Comparison of ENCODE assay signal across 8 cellular contexts in genomic region chr7:45021604-45022296, GRCh38. TPM values are rescaled to one million over a fixed set of nuclear protein-coding genes. Genes with fewer than 3 reads are reported as not detected.
DNase-seq lines count a peak whose midpoint lies in the region; ATAC-seq and TF ChIP-seq lines count a peak whose summit lies in the region.

No MANE protein-coding gene starts in this region.

- intact Hi-C loops in uterus (cut with DNase I; ENCODE audit: low total_unique reads) = no loop called here

- in situ Hi-C loops in GM23248 (cut with MboI) = no loop called here

- H3K27ac ChIP-seq in GM23248 (0 out of 2 replicates have a peak overlapping the region, but pooled peaks have one; percentile 4), uterus (no peak overlapping the region)

- WGBS in GM23248 (ENCODE audit: low coverage in 1 of 2, low lambda C conversion rate in 2 of 2, missing lambda C conversion rate in 2 of 2), 2 experiments = 90 to 98% methylated on average over 2 to 3 of the region's 3 CpGs

- H3K4me3 ChIP-seq in GM23248 (no peak overlapping the region), fibroblast of villous mesenchyme (ENCODE audit: low read depth, low read length) (no peak overlapping the region), uterus (no peak overlapping the region)

- no peaks in the 10 kb centered on the region for H4K20me1 ChIP-seq in GM23248 (ENCODE audit: insufficient read depth)

- no peak overlapping the region for H2AFZ ChIP-seq in GM23248

- H3K36me3 ChIP-seq in GM23248 (ENCODE audit: low read depth) (no peaks in the 10 kb centered on the region), uterus (no peaks in the 10 kb centered on the region)

- peak; percentile 26 for DNase-seq in GM03348 (ENCODE audit: low spot score)
- peak; percentile 64 for DNase-seq in GM23248
- DNase-seq in NOMO-1 treated with dmso at 0.1 percent for 144 hours (lab: John Stamatoyannopoulos, UW; ENCODE audit: unreplicated experiment) = peak; percentile 16
- DNase-seq in fibroblast of villous mesenchyme (ENCODE audit: low read depth) = peak; percentile 20
- no peak for DNase-seq in ureter (ENCODE audit: low spot score)
- DNase-seq in HPDE6-E6E7 (ENCODE audit: extremely low spot score) = no peak
- DNase-seq in uterus = no peak

- 0 out of 2 replicates have a peak, but pooled peaks cover 1% of the 10 kb centered on the region for H3F3A ChIP-seq in GM23248 (ENCODE audit: insufficient read depth)

- no peaks in the 10 kb centered on the region for H3K9me2 ChIP-seq in GM23248 (ENCODE audit: insufficient read depth)

- no peaks in the 10 kb centered on the region for H3K9me3 ChIP-seq in GM23248 (ENCODE audit: low read depth)
- H3K9me3 ChIP-seq in uterus = no peaks in the 10 kb centered on the region

- H3K4me1 ChIP-seq in GM23248 (ENCODE audit: insufficient read depth) (peaks cover under 1% of the 10 kb centered on the region; the same call in 1 of the 2 replicates), uterus (peaks cover 0 to 6% of the 10 kb centered on the region in 2 donors)

- no peak for TF ChIP-seq POLR2A in uterus (IDR thresholded peaks at IDR 0.05)

- ATAC-seq in GM18858 (IDR thresholded peaks at IDR 0.05; ENCODE audit: unreplicated experiment) = no peak

- no peak overlapping the region for H3K9ac ChIP-seq in GM23248

- no peak for TF ChIP-seq CTCF in fibroblast of villous mesenchyme (IDR thresholded peaks at IDR 0.05; ENCODE audit: insufficient read depth, low read depth, low read length)
- TF ChIP-seq CTCF in uterus (IDR thresholded peaks at IDR 0.05) = no peak

- peaks cover 98% of the 10 kb centered on the region for H3K79me2 ChIP-seq in GM23248 (ENCODE audit: insufficient read depth)

- no peaks in the 10 kb centered on the region for H3K27me3 ChIP-seq in GM23248 (replicated peaks; ENCODE audit: insufficient read depth)
- H3K27me3 ChIP-seq in uterus = no peaks in the 10 kb centered on the region

- H3K4me2 ChIP-seq in GM23248 (ENCODE audit: unreplicated experiment) = no peak overlapping the region

RNA-seq across cellular contexts. Expression of gene CCM2, which starts 21.7 kb away (rescaled TPM):
- total RNA-seq in GM23248 (2014; rRNA removed; shearing (Covaris generic)) = 63.8 and 77.3 TPM in 2 replicates
- polyA plus RNA-seq in GM23248 (2016; fragmentation: Nextera tagmentation; extraction: Ambion mirVana) = 69.3 and 78.7 TPM in 2 replicates
- total RNA-seq in fibroblast of villous mesenchyme (41.9 and 45.4 TPM in 2 replicates), ureter (31.1 TPM), uterus (10 to 100 TPM in 3 of 4 donors, 1 to 10 TPM in 1; 7.6 to 70.2 (median 33.6) TPM)

RNA-seq across cellular contexts. Expression of gene MYO1G, which starts 42.9 kb away (rescaled TPM):
- total RNA-seq in GM23248 (2014; rRNA removed; shearing (Covaris generic)) = not detected in 2 replicates
- polyA plus RNA-seq in GM23248 (2016; fragmentation: Nextera tagmentation; extraction: Ambion mirVana) = 0.14 TPM in 1 of 2 replicates, not detected in the other
- total RNA-seq in fibroblast of villous mesenchyme (under 0.01 TPM in 2 replicates), ureter (6.0 TPM), uterus (1 to 10 TPM in 3 of 4 donors, under 1 TPM in 1; 0.59 to 3.1 (median 1.2) TPM)

Comparison
In these comparisons a context has a peak if more than half of its experiments do, and no peak if none do; other contexts are left out.
1. DNase-seq: peak in GM03348 (single experiment), GM23248 (single experiment), NOMO-1 treated with dmso at 0.1 percent for 144 hours (single experiment) and fibroblast of villous mesenchyme (single experiment); none in ureter (single experiment), HPDE6-E6E7 (single experiment) and uterus (0 of 2).